ENCODE assay signal across 1 cellular context in genomic region chr22:31177420-31178162, GRCh38.
TF ChIP-seq lines count a peak whose summit lies in the region.

No MANE protein-coding gene starts in this region.

TF ChIP-seq in SK-N-SH, 30 proteins besides CTCF, POLR2A, EP300 and RAD21 (continued from another document):
- no peak for TF ChIP-seq USF2 (IDR thresholded peaks at IDR 0.05; ENCODE audit: borderline replicate concordance, low read depth, low read length)
- TF ChIP-seq SMC3 (IDR thresholded peaks at IDR 0.05; ENCODE audit: low read depth, low read length), result no peak
- TF ChIP-seq, protein P1, sequence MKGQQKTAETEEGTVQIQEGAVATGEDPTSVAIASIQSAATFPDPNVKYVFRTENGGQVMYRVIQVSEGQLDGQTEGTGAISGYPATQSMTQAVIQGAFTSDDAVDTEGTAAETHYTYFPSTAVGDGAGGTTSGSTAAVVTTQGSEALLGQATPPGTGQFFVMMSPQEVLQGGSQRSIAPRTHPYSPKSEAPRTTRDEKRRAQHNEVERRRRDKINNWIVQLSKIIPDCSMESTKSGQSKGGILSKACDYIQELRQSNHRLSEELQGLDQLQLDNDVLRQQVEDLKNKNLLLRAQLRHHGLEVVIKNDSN (IDR thresholded peaks at IDR 0.05; ENCODE audit: borderline replicate concordance, low read depth), result no peak
- TF ChIP-seq FOXM1 (IDR thresholded peaks at IDR 0.05; ENCODE audit: low read depth), result no peak
- no peak for TF ChIP-seq ELF1 (IDR thresholded peaks at IDR 0.05)
- no peak for TF ChIP-seq YY1 (IDR thresholded peaks at IDR 0.05; ENCODE audit: low read depth)
- peak; percentile 54; the same call in 1 of the 2 replicates for TF ChIP-seq TEAD4 (IDR thresholded peaks at IDR 0.05; ENCODE audit: borderline replicate concordance, insufficient read depth)
- no peak for TF ChIP-seq FOXJ3 (CRISPR knock-in tag; IDR thresholded peaks at IDR 0.05)
- TF ChIP-seq RCOR1 (IDR thresholded peaks at IDR 0.05; ENCODE audit: low read length), result no peak
- no peak for TF ChIP-seq TAF1 (IDR thresholded peaks at IDR 0.05; ENCODE audit: borderline replicate concordance, low read depth, low read length)
- TF ChIP-seq RFX5 (IDR thresholded peaks at IDR 0.05; ENCODE audit: low read length), result no peak
- TF ChIP-seq MXI1 (IDR thresholded peaks at IDR 0.05; ENCODE audit: low read depth, low read length), result no peak
- peak; percentile 34; the same call in 1 of the 2 replicates for TF ChIP-seq POLR2AphosphoS5 (IDR thresholded peaks at IDR 0.05; ENCODE audit: low read depth, low read length)
- TF ChIP-seq JUND (IDR thresholded peaks at IDR 0.05), result 0 out of 2 replicates have a peak, but pooled peaks have one; percentile 18
- TF ChIP-seq, protein P2, sequence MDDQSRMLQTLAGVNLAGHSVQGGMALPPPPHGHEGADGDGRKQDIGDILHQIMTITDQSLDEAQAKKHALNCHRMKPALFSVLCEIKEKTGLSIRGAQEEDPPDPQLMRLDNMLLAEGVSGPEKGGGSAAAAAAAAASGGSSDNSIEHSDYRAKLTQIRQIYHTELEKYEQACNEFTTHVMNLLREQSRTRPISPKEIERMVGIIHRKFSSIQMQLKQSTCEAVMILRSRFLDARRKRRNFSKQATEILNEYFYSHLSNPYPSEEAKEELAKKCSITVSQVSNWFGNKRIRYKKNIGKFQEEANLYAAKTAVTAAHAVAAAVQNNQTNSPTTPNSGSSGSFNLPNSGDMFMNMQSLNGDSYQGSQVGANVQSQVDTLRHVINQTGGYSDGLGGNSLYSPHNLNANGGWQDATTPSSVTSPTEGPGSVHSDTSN (IDR thresholded peaks at IDR 0.05), result peak; percentile 51
- TF ChIP-seq, protein P3, sequence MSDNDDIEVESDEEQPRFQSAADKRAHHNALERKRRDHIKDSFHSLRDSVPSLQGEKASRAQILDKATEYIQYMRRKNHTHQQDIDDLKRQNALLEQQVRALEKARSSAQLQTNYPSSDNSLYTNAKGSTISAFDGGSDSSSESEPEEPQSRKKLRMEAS (IDR thresholded peaks at IDR 0.05; ENCODE audit: low read depth), result peak; percentile 77
- TF ChIP-seq, protein P4, sequence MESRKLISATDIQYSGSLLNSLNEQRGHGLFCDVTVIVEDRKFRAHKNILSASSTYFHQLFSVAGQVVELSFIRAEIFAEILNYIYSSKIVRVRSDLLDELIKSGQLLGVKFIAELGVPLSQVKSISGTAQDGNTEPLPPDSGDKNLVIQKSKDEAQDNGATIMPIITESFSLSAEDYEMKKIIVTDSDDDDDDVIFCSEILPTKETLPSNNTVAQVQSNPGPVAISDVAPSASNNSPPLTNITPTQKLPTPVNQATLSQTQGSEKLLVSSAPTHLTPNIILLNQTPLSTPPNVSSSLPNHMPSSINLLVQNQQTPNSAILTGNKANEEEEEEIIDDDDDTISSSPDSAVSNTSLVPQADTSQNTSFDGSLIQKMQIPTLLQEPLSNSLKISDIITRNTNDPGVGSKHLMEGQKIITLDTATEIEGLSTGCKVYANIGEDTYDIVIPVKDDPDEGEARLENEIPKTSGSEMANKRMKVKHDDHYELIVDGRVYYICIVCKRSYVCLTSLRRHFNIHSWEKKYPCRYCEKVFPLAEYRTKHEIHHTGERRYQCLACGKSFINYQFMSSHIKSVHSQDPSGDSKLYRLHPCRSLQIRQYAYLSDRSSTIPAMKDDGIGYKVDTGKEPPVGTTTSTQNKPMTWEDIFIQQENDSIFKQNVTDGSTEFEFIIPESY (IDR thresholded peaks at IDR 0.05; ENCODE audit: borderline replicate concordance, low read depth), result no peak
- peak; percentile 19; the same call in 1 of the 2 replicates for TF ChIP-seq NFIC (IDR thresholded peaks at IDR 0.05; ENCODE audit: borderline replicate concordance)
- TF ChIP-seq MEF2A (IDR thresholded peaks at IDR 0.05; ENCODE audit: borderline replicate concordance, low read depth), result no peak
- TF ChIP-seq CHD2 (IDR thresholded peaks at IDR 0.05; ENCODE audit: low read length, partially characterized antibody), result no peak
- TF ChIP-seq FOSL2 (IDR thresholded peaks at IDR 0.05; ENCODE audit: borderline replicate concordance, low read depth), result peak; percentile 49; the same call in 1 of the 2 replicates
